14 cellular contexts compared by ENCODE assay signal in genomic region chr16:89562939-89563338, GRCh38. TPM values are rescaled to one million over a fixed set of nuclear protein-coding genes. Genes with fewer than 3 reads are reported as not detected.
DNase-seq lines count a peak whose midpoint lies in the region; ATAC-seq, FAIRE-seq and TF ChIP-seq lines count a peak whose summit lies in the region.
"Had no signal": no experiment of that assay in that cellular context is flagged by ENCODE, and none has a peak within 500 bp of the region (broad histone marks: within the 10 kb centered on the region; RNA-seq: fewer than 3 reads in every experiment).

No MANE protein-coding gene starts in this region.

- POLR2A ChIA-PET in PC-9 (lab: Charles Lee; ENCODE audit: unreplicated experiment) (no interaction called here), H1 (lab: Charles Lee; ENCODE audit: partially characterized antibody) (interaction anchor here (1.2 to 5.5 kb wide), 15 partner anchors 10 to 160 kb away, joined by 3 to 63 read pairs (median 5); partner anchors contain the start of genes CHMP1A, CPNE7, SPATA33 and SPG7)

- TF ChIP-seq POLR2A in H1 (IDR thresholded peaks at IDR 0.05; ENCODE audit: control extremely low read depth in 1 of 2, low read depth in 2 of 2, low read length in 2 of 2), result no peak

- WGBS in H1 (ENCODE audit: extremely low coverage in 1 of 2, insufficient coverage in 1 of 2, insufficient read length in 1 of 2, insufficient replicate concordance in 2 of 2, low coverage in 1 of 2, low lambda C conversion rate in 2 of 2, missing lambda C conversion rate in 1 of 2), 2 experiments, result 89% methylated on average over 11 of the region's 12 CpGs; no CpG with 5 or more reads in 1 of the 2 experiments

- H3K79me1 ChIP-seq in H1 (ENCODE audit: low read depth, low read length), result peaks cover 3% of the 10 kb centered on the region

- peaks cover 84% of the 10 kb centered on the region for H3F3A ChIP-seq in PC-9 (ENCODE audit: insufficient read depth, low read depth)

- H3K4me2 ChIP-seq in PC-9 (peak overlapping the region; percentile 98), H1 (ENCODE audit: insufficient read depth in 1 of 2, low read depth in 2 of 2, low read length in 2 of 2) (peak overlapping the region; percentile 91), skeletal muscle satellite cell (ENCODE audit: low read length) (peak overlapping the region; percentile 84)

- H3K27me3 ChIP-seq in PC-9 (ENCODE audit: insufficient read depth, low read depth) (no peaks in the 10 kb centered on the region), H1 (replicated peaks in 1 of 4; ENCODE audit: control insufficient read depth in 3 of 4, extremely low read depth in 1 of 4, insufficient read depth in 3 of 4, low read length in 3 of 4) (no peaks in the 10 kb centered on the region), skeletal muscle satellite cell (ENCODE audit: control insufficient read depth, insufficient read depth, low read length) (no peaks in the 10 kb centered on the region)
- H3K27me3 ChIP-seq: testis had no signal

- TF ChIP-seq CTCF in PC-9 (conservative IDR thresholded peaks at IDR 0.05) (no peak), H1 (IDR thresholded peaks at IDR 0.05; ENCODE audit: control extremely low read depth in 1 of 3, insufficient read depth in 1 of 3, low read depth in 1 of 3, low read length in 3 of 3) (no peak), foreskin fibroblast (IDR thresholded peaks at IDR 0.05; ENCODE audit: low read depth, low read length) (no peak)

- no peak for TF ChIP-seq RAD21 in H1 (IDR thresholded peaks at IDR 0.05 in 1 of 2, conservative IDR thresholded peaks at IDR 0.05 in 1 of 2; ENCODE audit: low read depth in 2 of 2, low read length in 2 of 2)

- CTCF ChIA-PET in activated CD8-positive, alpha-beta memory T cell treated with anti-CD3 and anti-CD28 coated beads, Interleukin-2, amount 10 ng/mL, durations not matched to agents 7 days and 5 days (lab: Charles Lee), result interaction anchor here (1.3 to 2.0 kb wide), 2 partner anchors 137 to 297 kb away, joined by 3 to 5 read pairs; no protein-coding TSS in a partner anchor
- CTCF ChIA-PET in PC-9 (lab: Charles Lee), result no interaction called here
- CTCF ChIA-PET in H1 (lab: Charles Lee; ENCODE audit: partially characterized antibody), result interaction anchor here (0.7 to 2.8 kb wide), 3 partner anchors 14 to 36 kb away, joined by 3 to 7 read pairs (median 3); no protein-coding TSS in a partner anchor

- H3K79me2 ChIP-seq in PC-9 (ENCODE audit: low read depth) (peaks cover 43% of the 10 kb centered on the region), H1 (ENCODE audit: control insufficient read depth in 1 of 2, insufficient read depth in 2 of 2, low read length in 2 of 2) (peaks cover 11 to 32% of the 10 kb centered on the region in 2 experiments)

- no peak overlapping the region for H4K8ac ChIP-seq in H1 (ENCODE audit: extremely low read depth, insufficient read depth, low read length)

- no peak for ATAC-seq in activated CD8-positive, alpha-beta memory T cell treated with anti-CD3 and anti-CD28 coated beads, Interleukin-2, amount 10 ng/mL, durations not matched to agents 7 days and 5 days
- ATAC-seq in left lobe of liver, result no peak
- ATAC-seq: lower lobe of right lung had no signal

- BruUV-seq in PC-9 (replicated peaks; lab: Mats Ljungman, UMichigan), result no TSS peak

- H3K9ac ChIP-seq in H1 (replicated peaks in 1 of 4; ENCODE audit: extremely low read depth in 1 of 4, low read depth in 3 of 4, low read length in 3 of 4) (no peak overlapping the region), skeletal muscle satellite cell (ENCODE audit: low read depth, low read length) (peak overlapping the region; percentile 98)

- H2BK15ac ChIP-seq in H1 (ENCODE audit: low read length), result no peak overlapping the region

- H2BK12ac ChIP-seq in H1 (ENCODE audit: low read depth, low read length), result no peak overlapping the region

- intact Hi-C loops in PC-9 (cut with micrococcal nuclease; ENCODE audit: unreplicated experiment), result loop anchor here (5.0 kb wide), 3 partner anchors 56 to 241 kb away; partner anchors contain the start of genes ANKRD11 and SPG7

- H3K36me3 ChIP-seq in PC-9 (ENCODE audit: low read depth) (peaks cover 33% of the 10 kb centered on the region), H1 (ENCODE audit: control insufficient read depth in 2 of 4, insufficient read depth in 4 of 4, low read length in 3 of 4) (peaks cover 21 to 37% (median 32%) of the 10 kb centered on the region in 4 experiments), skeletal muscle satellite cell (ENCODE audit: insufficient read depth, low read length) (peaks cover 41% of the 10 kb centered on the region)

- H4K5ac ChIP-seq in H1 (ENCODE audit: insufficient read length, low read depth, low read length), result no peak overlapping the region

- H3K9me3 Mint-ChIP-seq in activated CD8-positive, alpha-beta memory T cell treated with anti-CD3 and anti-CD28 coated beads, Interleukin-2, amount 10 ng/mL, durations not matched to agents 7 days and 5 days (ENCODE audit: low read depth), result no peaks in the 10 kb centered on the region

- H3K9me3 ChIP-seq in PC-9 (ENCODE audit: insufficient read depth, low read depth) (no peaks in the 10 kb centered on the region), H1 (ENCODE audit: insufficient read depth in 2 of 2, low read depth in 1 of 2, low read length in 1 of 2) (no peaks in the 10 kb centered on the region), skeletal muscle satellite cell (replicated peaks; ENCODE audit: low read length) (no peaks in the 10 kb centered on the region)
- H3K9me3 ChIP-seq: lower lobe of right lung, testis had no signal

- H3K4me1 Mint-ChIP-seq in activated CD8-positive, alpha-beta memory T cell treated with anti-CD3 and anti-CD28 coated beads, Interleukin-2, amount 10 ng/mL, durations not matched to agents 7 days and 5 days, result peaks cover 55% of the 10 kb centered on the region

- H3K23me2 ChIP-seq in H1 (ENCODE audit: low read depth, low read length), result peaks cover 18% of the 10 kb centered on the region

- H4K91ac ChIP-seq in H1 (replicated peaks; ENCODE audit: insufficient read length, low read length), result no peak overlapping the region

- no peak overlapping the region for H2BK120ac ChIP-seq in H1 (replicated peaks; ENCODE audit: low read depth, low read length)

- H3K4me1 ChIP-seq in PC-9 (replicated peaks; ENCODE audit: insufficient read depth) (peaks cover 56% of the 10 kb centered on the region), H1 (replicated peaks in 1 of 4; ENCODE audit: control insufficient read depth in 3 of 4, insufficient read depth in 4 of 4, low read length in 3 of 4) (peaks cover 5 to 28% (median 8%) of the 10 kb centered on the region in 4 experiments), skeletal muscle satellite cell (ENCODE audit: control insufficient read depth, insufficient read depth, low read length) (peaks cover 60% of the 10 kb centered on the region)

- TF ChIP-seq EP300 in H1 (IDR thresholded peaks at IDR 0.05; ENCODE audit: borderline replicate concordance in 1 of 2, low read depth in 2 of 2, low read length in 2 of 2), result no peak

- H2AFZ ChIP-seq in PC-9 (no peak overlapping the region), H1 (ENCODE audit: low read length) (no peak overlapping the region)

- peak overlapping the region; percentile 96 for H3K27ac ChIP-seq in PC-9
- no peak overlapping the region for H3K27ac ChIP-seq in H1 (ENCODE audit: low read depth, low read length)
- H3K27ac ChIP-seq: lower lobe of right lung, testis had no signal

- no peak overlapping the region for H3K14ac ChIP-seq in H1 (ENCODE audit: insufficient read length)

- no peak overlapping the region for H2BK5ac ChIP-seq in H1 (ENCODE audit: low read depth, low read length)

- no peaks in the 10 kb centered on the region for H3K27me3 Mint-ChIP-seq in activated CD8-positive, alpha-beta memory T cell treated with anti-CD3 and anti-CD28 coated beads, Interleukin-2, amount 10 ng/mL, durations not matched to agents 7 days and 5 days

- DNase-seq in activated CD8-positive, alpha-beta memory T cell treated with anti-CD3 and anti-CD28 coated beads, Interleukin-2, amount 10 ng/mL, durations not matched to agents 7 days and 5 days, result no peak
- DNase-seq in activated CD8-positive, alpha-beta memory T cell treated with anti-CD3 and anti-CD28 coated beads for 24 hours, result no peak
- DNase-seq in PC-9 (no peak), H1 (ENCODE audit: low read depth in 1 of 2, low spot score in 2 of 2) (no peak), foreskin fibroblast (no peak), left lobe of liver (ENCODE audit: low spot score) (no peak)
- no peak for DNase-seq in activated effector memory CD4-positive, alpha-beta T cell treated with anti-CD3 and anti-CD28 coated beads, Interleukin-2, amount 50 U/mL, for 16 hours
- DNase-seq: activated CD8-positive, alpha-beta memory T cell treated with anti-CD3 and anti-CD28 coated beads, Interleukin-2, amount 50 U/mL, for 48 hours; AML-193; lower lobe of right lung; testis had no signal

- H2BK20ac ChIP-seq in H1 (ENCODE audit: low read length), result no peak overlapping the region

- no peak overlapping the region for H3K18ac ChIP-seq in H1 (ENCODE audit: extremely low read depth, low read length)

- peaks cover 49% of the 10 kb centered on the region for H4K20me1 ChIP-seq in PC-9 (ENCODE audit: insufficient read depth)
- H4K20me1 ChIP-seq in H1 (replicated peaks in 1 of 2; ENCODE audit: control insufficient read depth in 1 of 2, insufficient read depth in 2 of 2, low read length in 2 of 2), result peaks cover 28 to 29% of the 10 kb centered on the region in 2 experiments

- no peak overlapping the region for H3K23ac ChIP-seq in H1 (ENCODE audit: insufficient read length)

- H3K9me2 ChIP-seq in PC-9 (ENCODE audit: insufficient read depth), result no peaks in the 10 kb centered on the region

- peak overlapping the region; percentile 87 for H3K4me3 Mint-ChIP-seq in activated CD8-positive, alpha-beta memory T cell treated with anti-CD3 and anti-CD28 coated beads, Interleukin-2, amount 10 ng/mL, durations not matched to agents 7 days and 5 days

- no peak overlapping the region for H3K4ac ChIP-seq in H1 (replicated peaks; ENCODE audit: insufficient read length, low read depth, low read length)

- H3K27ac Mint-ChIP-seq in activated CD8-positive, alpha-beta memory T cell treated with anti-CD3 and anti-CD28 coated beads, Interleukin-2, amount 10 ng/mL, durations not matched to agents 7 days and 5 days, result no peak overlapping the region

- H3K4me3 ChIP-seq in PC-9 (peak overlapping the region; percentile 92), H1 (ENCODE audit: extremely low read depth in 1 of 4, insufficient read depth in 2 of 4, low read depth in 3 of 4, low read length in 4 of 4) (peak overlapping the region in 1 of 4 experiments; percentile 69; a peak in 2 of 8 replicates), skeletal muscle satellite cell (ENCODE audit: low read length) (peak overlapping the region; percentile 90), foreskin fibroblast (ENCODE audit: low read depth in 1 of 2, low read length in 2 of 2) (peak overlapping the region in 1 of 2 donors; percentile 15)
- H3K4me3 ChIP-seq: testis had no signal

- no peak overlapping the region for H2AK5ac ChIP-seq in H1 (ENCODE audit: low read depth, low read length)

- no peak for FAIRE-seq in H1 (lab: Jason Lieb, UNC)
- FAIRE-seq: endometrium, RCC 7860 had no signal

- no peak overlapping the region for H3K56ac ChIP-seq in H1 (replicated peaks; ENCODE audit: insufficient read length, low read depth, low read length)

- peaks cover 39% of the 10 kb centered on the region for H3K36me3 Mint-ChIP-seq in activated CD8-positive, alpha-beta memory T cell treated with anti-CD3 and anti-CD28 coated beads, Interleukin-2, amount 10 ng/mL, durations not matched to agents 7 days and 5 days

RNA-seq across cellular contexts. Expression of gene RPL13, which starts 2.5 kb away (rescaled TPM):
- 1,000 to 10,000 TPM; 2,153 to 2,209 TPM for total RNA-seq in activated CD8-positive, alpha-beta memory T cell treated with anti-CD3 and anti-CD28 coated beads, Interleukin-2, amount 10 ng/mL, durations not matched to agents 7 days and 5 days
- total RNA-seq in PC-9 (2021) (2,045 and 3,124 TPM in 2 replicates), left lobe of liver (886 TPM)
- total RNA-seq in H1 (2021; fragmentation: NEBNext Ultra II Directional; extraction: Animal tissue kit (Norgen Biotek cat#: 25700)), result 2,162 and 2,205 TPM in 2 replicates
- polyA plus RNA-seq in H1 (2011; rRNA removed), result 7,384 and 8,839 TPM in 2 replicates
- polyA plus RNA-seq in H1 (2011; cell fraction: cytosol; rRNA removed), result 6,622 TPM
- 4,056 TPM for polyA plus RNA-seq in H1 (2011; cell fraction: nucleus; rRNA removed)
- 2,424 to 3,736 TPM (median 3,320 TPM) in 4 replicates for polyA plus RNA-seq in H1 (2012, experiment 1 of 2)
- 5,566 TPM for polyA plus RNA-seq in H1 (2012, experiment 2 of 2)
- 2,736 TPM for polyA plus RNA-seq in H1 (2013, experiment 1 of 2)
- 2,737 TPM for polyA plus RNA-seq in H1 (2013, experiment 2 of 2)
- polyA minus RNA-seq in H1 (2011; rRNA and poly(A)+ RNA removed), result 403 and 524 TPM in 2 replicates
- 1,899 TPM for polyA minus RNA-seq in H1 (2011; cell fraction: cytosol; rRNA and poly(A)+ RNA removed)
- 1,945 TPM for polyA minus RNA-seq in H1 (2011; cell fraction: nucleus; rRNA and poly(A)+ RNA removed)
- 2,818 and 3,730 TPM in 2 replicates for total RNA-seq in skeletal muscle satellite cell (2012; rRNA removed)

RNA-seq across cellular contexts. Expression of gene CPNE7, which starts 12.6 kb away (rescaled TPM):
- total RNA-seq in activated CD8-positive, alpha-beta memory T cell treated with anti-CD3 and anti-CD28 coated beads, Interleukin-2, amount 10 ng/mL, durations not matched to agents 7 days and 5 days, result 1 to 10 TPM in 1 of 2 experiments, under 1 TPM in 1; 0.38 to 3.1 TPM
- total RNA-seq in PC-9 (2021) (19.5 and 27.8 TPM in 2 replicates), left lobe of liver (0.88 TPM)
- total RNA-seq in H1 (2021; fragmentation: NEBNext Ultra II Directional; extraction: Animal tissue kit (Norgen Biotek cat#: 25700)), result 21.7 and 23.7 TPM in 2 replicates
- 10.0 and 17.2 TPM in 2 replicates for polyA plus RNA-seq in H1 (2011; rRNA removed)
- polyA plus RNA-seq in H1 (2011; cell fraction: cytosol; rRNA removed), result 14.5 TPM
- 64.5 TPM for polyA plus RNA-seq in H1 (2011; cell fraction: nucleus; rRNA removed)
- polyA plus RNA-seq in H1 (2012, experiment 1 of 2), result 18.4 to 21.5 TPM (median 20.9 TPM) in 4 replicates
- polyA plus RNA-seq in H1 (2012, experiment 2 of 2), result 9.1 TPM
- 11.5 TPM for polyA plus RNA-seq in H1 (2013, experiment 1 of 2)
- polyA plus RNA-seq in H1 (2013, experiment 2 of 2), result 11.1 TPM
- polyA minus RNA-seq in H1 (2011; rRNA and poly(A)+ RNA removed), result 6.3 and 6.8 TPM in 2 replicates
- polyA minus RNA-seq in H1 (2011; cell fraction: cytosol; rRNA and poly(A)+ RNA removed), result 10.2 TPM
- 9.5 TPM for polyA minus RNA-seq in H1 (2011; cell fraction: nucleus; rRNA and poly(A)+ RNA removed)
- 30.9 and 32.1 TPM in 2 replicates for total RNA-seq in skeletal muscle satellite cell (2012; rRNA removed)

RNA-seq across cellular contexts. Expression of gene DPEP1, which starts 50.5 kb away (rescaled TPM):
- total RNA-seq in activated CD8-positive, alpha-beta memory T cell treated with anti-CD3 and anti-CD28 coated beads, Interleukin-2, amount 10 ng/mL, durations not matched to agents 7 days and 5 days, result not detected
- total RNA-seq in PC-9 (2021), result not detected in 2 replicates
- 2.5 and 3.1 TPM in 2 replicates for total RNA-seq in H1 (2021; fragmentation: NEBNext Ultra II Directional; extraction: Animal tissue kit (Norgen Biotek cat#: 25700))
- polyA plus RNA-seq in H1 (2011; rRNA removed), result 2.8 and 3.9 TPM in 2 replicates
- polyA plus RNA-seq in H1 (2011; cell fraction: cytosol; rRNA removed), result 3.1 TPM
- polyA plus RNA-seq in H1 (2011; cell fraction: nucleus; rRNA removed), result 12.5 TPM
- polyA plus RNA-seq in H1 (2012, experiment 1 of 2), result 0.73 to 2.7 TPM (median 2.0 TPM) in 4 replicates
- 1.3 TPM for polyA plus RNA-seq in H1 (2012, experiment 2 of 2)
- 5.7 TPM for polyA plus RNA-seq in H1 (2013, experiment 1 of 2)
- polyA plus RNA-seq in H1 (2013, experiment 2 of 2), result 5.7 TPM
- polyA minus RNA-seq in H1 (2011; rRNA and poly(A)+ RNA removed), result 1.1 and 1.7 TPM in 2 replicates
- polyA minus RNA-seq in H1 (2011; cell fraction: cytosol; rRNA and poly(A)+ RNA removed), result 0.73 TPM
- 1.6 TPM for polyA minus RNA-seq in H1 (2011; cell fraction: nucleus; rRNA and poly(A)+ RNA removed)
- not detected in 2 replicates for total RNA-seq in skeletal muscle satellite cell (2012; rRNA removed)
- 0.13 TPM for total RNA-seq in left lobe of liver

RNA-seq across cellular contexts. Expression of gene SPG7, which starts 54.7 kb away (rescaled TPM):
- 100 to 1,000 TPM in 1 of 2 experiments, 10 to 100 TPM in 1; 92.1 to 110 TPM for total RNA-seq in activated CD8-positive, alpha-beta memory T cell treated with anti-CD3 and anti-CD28 coated beads, Interleukin-2, amount 10 ng/mL, durations not matched to agents 7 days and 5 days
- 160 and 198 TPM in 2 replicates for total RNA-seq in PC-9 (2021)
- total RNA-seq in H1 (2021; fragmentation: NEBNext Ultra II Directional; extraction: Animal tissue kit (Norgen Biotek cat#: 25700)), result 109 and 113 TPM in 2 replicates
- 72.1 and 85.5 TPM in 2 replicates for polyA plus RNA-seq in H1 (2011; rRNA removed)
- 75.2 TPM for polyA plus RNA-seq in H1 (2011; cell fraction: cytosol; rRNA removed)
- polyA plus RNA-seq in H1 (2011; cell fraction: nucleus; rRNA removed), result 194 TPM
- polyA plus RNA-seq in H1 (2012, experiment 1 of 2), result 71.0 to 98.8 TPM (median 96.3 TPM) in 4 replicates
- 57.0 TPM for polyA plus RNA-seq in H1 (2012, experiment 2 of 2)
- 63.6 TPM for polyA plus RNA-seq in H1 (2013, experiment 1 of 2)
- polyA plus RNA-seq in H1 (2013, experiment 2 of 2), result 56.2 TPM
- 64.8 and 74.8 TPM in 2 replicates for polyA minus RNA-seq in H1 (2011; rRNA and poly(A)+ RNA removed)
- polyA minus RNA-seq in H1 (2011; cell fraction: cytosol; rRNA and poly(A)+ RNA removed), result 99.0 TPM
- polyA minus RNA-seq in H1 (2011; cell fraction: nucleus; rRNA and poly(A)+ RNA removed), result 105 TPM
- 75.1 and 98.6 TPM in 2 replicates for total RNA-seq in skeletal muscle satellite cell (2012; rRNA removed)
- 68.1 TPM for total RNA-seq in left lobe of liver
